22 cellular contexts compared by ENCODE assay signal in the genomic region with DNA sequence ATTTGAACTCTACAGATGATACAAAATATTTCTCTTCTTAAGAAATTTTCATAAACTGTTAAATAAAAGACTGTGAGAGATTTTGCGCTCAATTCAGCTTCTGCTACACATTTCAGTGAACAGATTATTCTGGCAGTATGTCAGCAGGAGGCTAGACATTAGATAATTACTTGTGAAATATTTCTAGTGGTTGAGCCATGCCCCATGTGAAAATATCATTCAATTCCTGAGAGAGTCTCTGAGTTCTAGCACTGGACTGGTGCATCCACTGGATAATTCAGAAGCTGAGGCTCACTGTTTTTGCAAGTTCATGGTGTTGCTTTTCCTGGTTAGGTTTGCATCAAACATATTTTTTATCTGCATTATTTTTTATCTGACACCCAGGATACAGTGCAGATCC.
"Had no signal": no experiment of that assay in that cellular context is flagged by ENCODE, and none has a peak within 500 bp of the region (broad histone marks: within the 10 kb centered on the region; RNA-seq: fewer than 3 reads in every experiment).

No MANE protein-coding gene starts in this region.

- H3K9me3 ChIP-seq: MG63, SJCRH30 had no signal

- H3K36me3 ChIP-seq: MG63, SJCRH30 had no signal

- ATAC-seq: HepG2, SK-N-SH treated with all-trans-retinoic acid at 6 μM for 48 hours had no signal

- H3K27ac ChIP-seq: SJCRH30 had no signal

- H3K4me1 ChIP-seq: SJCRH30 had no signal

- H3K4me3 ChIP-seq: MG63, SJCRH30 had no signal

- DNase-seq: IMR-90, Karpas-422, KG1, MG63, NCI-H1092, NCI-H1417, NCI-H1436 treated with DMSO at 0.1 percent for 48 hours, NCI-H1694, NCI-H187 treated with DMSO at 0.1 percent for 48 hours, NCI-H2029 treated with DMSO at 0.1 percent for 48 hours, NCI-H2171, NCI-H226, NCI-H446, NCI-H510A, NCI-H524 treated with DMSO at 0.1 percent for 48 hours, NCI-H69, NCI-H774, RPMI8226, SHP77 treated with DMSO at 0.1 percent for 48 hours, SJCRH30 had no signal
